In genomic region chr19:33447336-33448158, GRCh38 we compare ENCODE assay signal across 14 cellular contexts.
DNase-seq lines count a peak whose midpoint lies in the region; ATAC-seq and TF ChIP-seq lines count a peak whose summit lies in the region.
"Had no signal": no experiment of that assay in that cellular context is flagged by ENCODE, and none has a peak within 500 bp of the region (broad histone marks: within the 10 kb centered on the region; RNA-seq: fewer than 3 reads in every experiment).

No MANE protein-coding gene starts in this region.

- BruUV-seq in MCF 10A (replicated peaks; lab: Mats Ljungman, UMichigan): no TSS peak

- POLR2A ChIA-PET in MCF 10A (lab: Yijun Ruan, JAX): no interaction called here

- ATAC-seq in natural killer cell treated with Interleukin-12 subunit alpha and Interleukin-12 subunit beta and Interleukin-15 and Interleukin-18, amount 100 ng/mL, for 72 hours: no peak
- ATAC-seq in GM21447 (IDR thresholded peaks at IDR 0.05; ENCODE audit: unreplicated experiment): no peak
- ATAC-seq: naive thymus-derived CD4-positive, alpha-beta T cell had no signal

- H3K9me3 Mint-ChIP-seq in chondrocyte (ENCODE audit: low read depth) (no peaks in the 10 kb centered on the region), MCF 10A (ENCODE audit: unreplicated experiment) (no peaks in the 10 kb centered on the region)
- H3K9me3 Mint-ChIP-seq in natural killer cell treated with Interleukin-12 subunit alpha and Interleukin-12 subunit beta and Interleukin-15 and Interleukin-18, amount 100 ng/mL, for 72 hours: no peaks in the 10 kb centered on the region
- H3K9me3 Mint-ChIP-seq: activated CD4-positive, alpha-beta memory T cell treated with anti-CD3 and anti-CD28 coated beads, Interleukin-2, amount 10 ng/mL, durations not matched to agents 7 days and 5 days had no signal

- intact Hi-C loops in MCF 10A (cut with micrococcal nuclease): no loop called here

- CTCF ChIA-PET in MCF 10A (lab: Yijun Ruan, JAX): interaction anchor here (0.6 to 1.2 kb wide), 5 partner anchors 32 to 1633 kb away, joined by 3 to 6 read pairs (median 3); no protein-coding TSS in a partner anchor

- H3K27ac Mint-ChIP-seq in chondrocyte (ENCODE audit: unreplicated experiment) (no peak overlapping the region), MCF 10A (ENCODE audit: low read depth, unreplicated experiment) (no peak overlapping the region)
- no peak overlapping the region for H3K27ac Mint-ChIP-seq in natural killer cell treated with Interleukin-12 subunit alpha and Interleukin-12 subunit beta and Interleukin-15 and Interleukin-18, amount 100 ng/mL, for 72 hours
- H3K27ac Mint-ChIP-seq: activated CD4-positive, alpha-beta memory T cell treated with anti-CD3 and anti-CD28 coated beads, Interleukin-2, amount 10 ng/mL, durations not matched to agents 7 days and 5 days; B cell; naive thymus-derived CD4-positive, alpha-beta T cell had no signal

- TF ChIP-seq CTCF in chondrocyte (IDR thresholded peaks at IDR 0.05) (no peak), MCF 10A (IDR thresholded peaks at IDR 0.05; ENCODE audit: unreplicated experiment) (no peak)

- peak; percentile 21 for DNase-seq in GF-D8 (lab: John Stamatoyannopoulos, UW)
- peak; percentile 79 for DNase-seq in MV-4-11 (lab: John Stamatoyannopoulos, UW)
- DNase-seq in chondrocyte (ENCODE audit: low spot score): peak; percentile 59
- peak; percentile 34 for DNase-seq in natural killer cell treated with Interleukin-12 subunit alpha and Interleukin-12 subunit beta and Interleukin-15 and Interleukin-18, amount 100 ng/mL, for 72 hours (ENCODE audit: low spot score)
- no peak for DNase-seq in MCF 10A (ENCODE audit: unreplicated experiment)
- no peak for DNase-seq in SIG-M5 treated with dmso at 0.1 percent for 504 hours (lab: John Stamatoyannopoulos, UW; ENCODE audit: unreplicated experiment)
- DNase-seq: activated CD4-positive, alpha-beta memory T cell treated with anti-CD3 and anti-CD28 coated beads, Interleukin-2, amount 10 ng/mL, durations not matched to agents 7 days and 5 days; activated T-cell treated with anti-CD3 and anti-CD28 coated beads, Interleukin-2, amount 50 U/mL, for 48 hours; dermis blood vessel endothelial cell; naive thymus-derived CD4-positive, alpha-beta T cell; NCI-H2227 treated with DMSO at 0.1 percent for 48 hours; stimulated activated CD8-positive, alpha-beta memory T cell treated with anti-CD3 and anti-CD28 coated beads, Interleukin-4, amount 100 ng/mL, for 48 hours had no signal

- no peaks in the 10 kb centered on the region for H3K27me3 Mint-ChIP-seq in chondrocyte (ENCODE audit: low read depth)
- no peaks in the 10 kb centered on the region for H3K27me3 Mint-ChIP-seq in natural killer cell treated with Interleukin-12 subunit alpha and Interleukin-12 subunit beta and Interleukin-15 and Interleukin-18, amount 100 ng/mL, for 72 hours
- no peaks in the 10 kb centered on the region for H3K27me3 Mint-ChIP-seq in MCF 10A (ENCODE audit: insufficient read depth, unreplicated experiment)
- H3K27me3 Mint-ChIP-seq: activated CD4-positive, alpha-beta memory T cell treated with anti-CD3 and anti-CD28 coated beads, Interleukin-2, amount 10 ng/mL, durations not matched to agents 7 days and 5 days; B cell had no signal

- H3K4me3 Mint-ChIP-seq in chondrocyte (ENCODE audit: unreplicated experiment) (no peak overlapping the region), MCF 10A (ENCODE audit: unreplicated experiment) (no peak overlapping the region)
- H3K4me3 Mint-ChIP-seq in natural killer cell treated with Interleukin-12 subunit alpha and Interleukin-12 subunit beta and Interleukin-15 and Interleukin-18, amount 100 ng/mL, for 72 hours: no peak overlapping the region
- H3K4me3 Mint-ChIP-seq: activated CD4-positive, alpha-beta memory T cell treated with anti-CD3 and anti-CD28 coated beads, Interleukin-2, amount 10 ng/mL, durations not matched to agents 7 days and 5 days; B cell; naive thymus-derived CD4-positive, alpha-beta T cell had no signal

- H3K4me1 Mint-ChIP-seq in chondrocyte (ENCODE audit: low read depth) (no peaks in the 10 kb centered on the region), MCF 10A (ENCODE audit: insufficient read depth, unreplicated experiment) (no peaks in the 10 kb centered on the region)
- peaks cover 2 to 6% of the 10 kb centered on the region in 2 donors for H3K4me1 Mint-ChIP-seq in natural killer cell treated with Interleukin-12 subunit alpha and Interleukin-12 subunit beta and Interleukin-15 and Interleukin-18, amount 100 ng/mL, for 72 hours (ENCODE audit: low read depth in 2 of 2)
- H3K4me1 Mint-ChIP-seq: activated CD4-positive, alpha-beta memory T cell treated with anti-CD3 and anti-CD28 coated beads, Interleukin-2, amount 10 ng/mL, durations not matched to agents 7 days and 5 days; B cell had no signal

- H3K36me3 Mint-ChIP-seq in chondrocyte (ENCODE audit: low read depth) (peaks cover 1% of the 10 kb centered on the region), MCF 10A (ENCODE audit: insufficient read depth, unreplicated experiment) (no peaks in the 10 kb centered on the region)
- H3K36me3 Mint-ChIP-seq in natural killer cell treated with Interleukin-12 subunit alpha and Interleukin-12 subunit beta and Interleukin-15 and Interleukin-18, amount 100 ng/mL, for 72 hours: no peaks in the 10 kb centered on the region

Comparison
In these comparisons a context has a peak if more than half of its experiments do, and no peak if none do; other contexts are left out.
1. DNase-seq: peak in GF-D8 (single experiment), MV-4-11 (single experiment), chondrocyte (single experiment) and natural killer cell treated with Interleukin-12 subunit alpha and Interleukin-12 subunit beta and Interleukin-15 and Interleukin-18, amount 100 ng/mL, for 72 hours (single experiment); none in MCF 10A (single experiment) and SIG-M5 treated with dmso at 0.1 percent for 504 hours (single experiment).